Comparison of ENCODE assay signal across 12 cellular contexts in genomic region chr4:24321151-24321550, GRCh38.
DNase-seq lines count a peak whose midpoint lies in the region; FAIRE-seq lines count a peak whose summit lies in the region.
"Had no signal": no experiment of that assay in that cellular context is flagged by ENCODE, and none has a peak within 500 bp of the region (broad histone marks: within the 10 kb centered on the region; RNA-seq: fewer than 3 reads in every experiment).

No MANE protein-coding gene starts in this region.

- FAIRE-seq in HTR-8/SVneo (lab: Jason Lieb, UNC): no peak

- no peak overlapping the region for H3K9ac ChIP-seq in iPS-15b (ENCODE audit: low read depth, low read length)

- DNase-seq in HS-5 (ENCODE audit: low read depth) (peak; percentile 69), astrocyte of the hippocampus (ENCODE audit: low read depth, low spot score) (peak; percentile 68), stromal cell of bone marrow (ENCODE audit: low read depth) (peak; percentile 43), SKM-1 (lab: John Stamatoyannopoulos, UW; ENCODE audit: unreplicated experiment) (no peak), OCI-M2 (lab: John Stamatoyannopoulos, UW; ENCODE audit: unreplicated experiment) (no peak), NCI-H187 (lab: John Stamatoyannopoulos, UW) (no peak), HTR-8/SVneo (ENCODE audit: insufficient read length, low spot score) (no peak)
- DNase-seq: activated CD4-positive, alpha-beta T cell treated with anti-CD3 and anti-CD28 coated beads, Interleukin-2, amount 50 U/mL, for 1 hour; lower lobe of right lung; NCI-H1436 had no signal

- H3K27me3 ChIP-seq in iPS-15b (ENCODE audit: control insufficient read depth, insufficient read depth, low read length): no peaks in the 10 kb centered on the region

- no peaks in the 10 kb centered on the region for H3K9me3 ChIP-seq in iPS-15b (ENCODE audit: control insufficient read depth, insufficient read depth, low read length)
- H3K9me3 ChIP-seq: lower lobe of right lung, thoracic aorta had no signal

- H3K4me3 ChIP-seq in iPS-15b (ENCODE audit: low read depth, low read length): peak overlapping the region; percentile 38
- H3K4me3 ChIP-seq: lower lobe of right lung, thoracic aorta had no signal

- H3K36me3 ChIP-seq in iPS-15b (ENCODE audit: control insufficient read depth, insufficient read depth, low read length): no peaks in the 10 kb centered on the region
- H3K36me3 ChIP-seq: lower lobe of right lung, thoracic aorta had no signal

- H3K4me1 ChIP-seq in iPS-15b (ENCODE audit: control insufficient read depth, insufficient read depth, low read length): peaks cover 37% of the 10 kb centered on the region
- H3K4me1 ChIP-seq: lower lobe of right lung had no signal

Comparison
In these comparisons a context has a peak if more than half of its experiments do, and no peak if none do; other contexts are left out.
1. DNase-seq: peak in HS-5 (single experiment), astrocyte of the hippocampus (single experiment) and stromal cell of bone marrow (single experiment); none in SKM-1 (single experiment), OCI-M2 (single experiment), NCI-H187 (0 of 2) and HTR-8/SVneo (single experiment).